ENCODE assay signal across 36 cellular contexts in genomic region chr1:56152635-56153034, GRCh38.
"Had no signal": no experiment of that assay in that cellular context is flagged by ENCODE, and none has a peak within 500 bp of the region (broad histone marks: within the 10 kb centered on the region; RNA-seq: fewer than 3 reads in every experiment).

No MANE protein-coding gene starts in this region.

- FAIRE-seq: endometrium, endothelial cell of umbilical vein had no signal

- DNase-seq: activated B cell treated with CpG ODN at 0.5 μM for 24 hours; activated CD4-positive, alpha-beta memory T cell treated with anti-CD3 and anti-CD28 coated beads for 36 hours; activated CD4-positive, alpha-beta T cell treated with anti-CD3 and anti-CD28 coated beads for 36 hours; activated CD4-positive, alpha-beta T cell treated with anti-CD3 and anti-CD28 coated beads, Interleukin-2, amount 10 ng/mL, durations not matched to agents 24 days and 14 days; activated CD8-positive, alpha-beta memory T cell treated with anti-CD3 and anti-CD28 coated beads, Interleukin-2, amount 10 ng/mL, durations not matched to agents 7 days and 5 days; activated CD8-positive, alpha-beta memory T cell treated with anti-CD3 and anti-CD28 coated beads, Interleukin-2, amount 50 U/mL, for 4 hours; activated CD8-positive, alpha-beta T cell treated with anti-CD3 and anti-CD28 coated beads, Interleukin-2, amount 10 ng/mL, durations not matched to agents 7 days and 5 days; activated effector memory CD4-positive, alpha-beta T cell treated with anti-CD3 and anti-CD28 coated beads, Interleukin-2, amount 50 U/mL, for 16 hours; activated naive CD4-positive, alpha-beta T cell; activated naive CD4-positive, alpha-beta T cell treated with anti-CD3 and anti-CD28 coated beads, Interleukin-2, amount 10 ng/mL, durations not matched to agents 7 days and 5 days; activated naive CD8-positive, alpha-beta T cell treated with anti-CD3 and anti-CD28 coated beads, Interleukin-2, amount 10 ng/mL, durations not matched to agents 7 days and 5 days; activated T-cell treated with anti-CD3 and anti-CD28 coated beads, Interleukin-2, amount 50 U/mL, for 1 hour; activated T-cell treated with anti-CD3 and anti-CD28 coated beads, Interleukin-2, amount 50 U/mL, for 48 hours; central memory CD4-positive, alpha-beta T cell; cerebellar nuclear complex; colonic mucosa; effector CD8-positive, alpha-beta T cell; esophagus squamous epithelium; foreskin melanocyte; T-helper 1 cell; T-helper 17 cell; T1000; WERI-Rb-1 had no signal

- H3K27ac ChIP-seq: ascending aorta, breast epithelium, cardiac muscle cell, colonic mucosa, epithelial cell of prostate, esophagus squamous epithelium, gastroesophageal sphincter, WERI-Rb-1 had no signal

- H3K4me3 ChIP-seq: ascending aorta, breast epithelium, cardiac muscle cell, colonic mucosa, esophagus squamous epithelium, gastroesophageal sphincter had no signal

- H3K4me1 ChIP-seq: breast epithelium, colonic mucosa had no signal

- H3K27me3 Mint-ChIP-seq: activated CD4-positive, alpha-beta T cell treated with anti-CD3 and anti-CD28 coated beads, Interleukin-2, amount 10 ng/mL, durations not matched to agents 24 days and 14 days; activated CD8-positive, alpha-beta memory T cell treated with anti-CD3 and anti-CD28 coated beads, Interleukin-2, amount 10 ng/mL, durations not matched to agents 7 days and 5 days; activated naive CD4-positive, alpha-beta T cell treated with anti-CD3 and anti-CD28 coated beads, Interleukin-2, amount 10 ng/mL, durations not matched to agents 7 days and 5 days; activated naive CD8-positive, alpha-beta T cell treated with anti-CD3 and anti-CD28 coated beads, Interleukin-2, amount 10 ng/mL, durations not matched to agents 7 days and 5 days; brain; T-helper 17 cell had no signal

- H3K4me3 Mint-ChIP-seq: activated B cell treated with CpG ODN at 0.5 μM for 24 hours; activated CD4-positive, alpha-beta memory T cell treated with anti-CD3 and anti-CD28 coated beads for 36 hours; activated CD4-positive, alpha-beta T cell treated with anti-CD3 and anti-CD28 coated beads for 36 hours; activated CD4-positive, alpha-beta T cell treated with anti-CD3 and anti-CD28 coated beads, Interleukin-2, amount 10 ng/mL, durations not matched to agents 24 days and 14 days; activated CD8-positive, alpha-beta memory T cell treated with anti-CD3 and anti-CD28 coated beads, Interleukin-2, amount 10 ng/mL, durations not matched to agents 7 days and 5 days; activated CD8-positive, alpha-beta T cell treated with anti-CD3 and anti-CD28 coated beads, Interleukin-2, amount 10 ng/mL, durations not matched to agents 7 days and 5 days; activated naive CD4-positive, alpha-beta T cell treated with anti-CD3 and anti-CD28 coated beads, Interleukin-2, amount 10 ng/mL, durations not matched to agents 7 days and 5 days; activated naive CD8-positive, alpha-beta T cell treated with anti-CD3 and anti-CD28 coated beads, Interleukin-2, amount 10 ng/mL, durations not matched to agents 7 days and 5 days; activated T-helper 1 cell treated with anti-CD3 and anti-CD28 coated beads, Interleukin-12 subunit alpha, Interleukin-12 subunit beta, Interleukin-2, Interleukin-4 antibody, amounts not matched to agents 30 ng/mL and 10 ng/mL and 1 ng/mL, durations not matched to agents 14 hours and 24 hours and 36 hours; brain; T-helper 17 cell; T-helper 2 cell treated with Interferon-gamma antibody and Interleukin-4, amounts not matched to agents 5 μg/mL and 100 μg/mL, for 36 hours had no signal

- H3K9me3 ChIP-seq: ascending aorta, breast epithelium, colonic mucosa, esophagus squamous epithelium, gastroesophageal sphincter had no signal

- H3K36me3 Mint-ChIP-seq: activated CD4-positive, alpha-beta memory T cell treated with anti-CD3 and anti-CD28 coated beads for 36 hours; activated CD8-positive, alpha-beta memory T cell treated with anti-CD3 and anti-CD28 coated beads, Interleukin-2, amount 10 ng/mL, durations not matched to agents 7 days and 5 days; activated naive CD4-positive, alpha-beta T cell treated with anti-CD3 and anti-CD28 coated beads, Interleukin-2, amount 10 ng/mL, durations not matched to agents 7 days and 5 days; activated naive CD4-positive, alpha-beta T cell treated with anti-CD3 and anti-CD28 coated beads, Interleukin-2, amount 50 U/mL, for 72 hours; activated naive CD8-positive, alpha-beta T cell treated with anti-CD3 and anti-CD28 coated beads, Interleukin-2, amount 10 ng/mL, durations not matched to agents 7 days and 5 days; brain had no signal

- H3K9me3 Mint-ChIP-seq: activated B cell treated with CpG ODN at 0.5 μM for 24 hours; activated CD4-positive, alpha-beta memory T cell treated with anti-CD3 and anti-CD28 coated beads for 36 hours; activated CD4-positive, alpha-beta T cell treated with anti-CD3 and anti-CD28 coated beads, Interleukin-2, amount 10 ng/mL, durations not matched to agents 24 days and 14 days; activated naive CD4-positive, alpha-beta T cell treated with anti-CD3 and anti-CD28 coated beads, Interleukin-2, amount 10 ng/mL, durations not matched to agents 7 days and 5 days; activated naive CD8-positive, alpha-beta T cell treated with anti-CD3 and anti-CD28 coated beads, Interleukin-2, amount 10 ng/mL, durations not matched to agents 7 days and 5 days; activated T-helper 1 cell treated with anti-CD3 and anti-CD28 coated beads, Interleukin-12 subunit alpha, Interleukin-12 subunit beta, Interleukin-2, Interleukin-4 antibody, amounts not matched to agents 30 ng/mL and 10 ng/mL and 1 ng/mL, durations not matched to agents 14 hours and 24 hours and 36 hours; activated T-helper 2 cell treated with anti-CD3 and anti-CD28 coated beads, Interferon-gamma antibody, Interleukin-2, Interleukin-4, amounts not matched to agents 10 μg/mL and 5 μg/mL and 100 μg/mL, durations not matched to agents 14 hours and 24 hours and 36 hours; brain; T-helper 2 cell treated with Interferon-gamma antibody and Interleukin-4, amounts not matched to agents 5 μg/mL and 100 μg/mL, for 36 hours had no signal

- H3K27ac Mint-ChIP-seq: activated B cell treated with CpG ODN at 0.5 μM for 24 hours; activated CD4-positive, alpha-beta memory T cell treated with anti-CD3 and anti-CD28 coated beads for 36 hours; activated CD4-positive, alpha-beta T cell treated with anti-CD3 and anti-CD28 coated beads for 36 hours; activated CD4-positive, alpha-beta T cell treated with anti-CD3 and anti-CD28 coated beads, Interleukin-2, amount 10 ng/mL, durations not matched to agents 24 days and 14 days; activated CD8-positive, alpha-beta memory T cell treated with anti-CD3 and anti-CD28 coated beads, Interleukin-2, amount 10 ng/mL, durations not matched to agents 7 days and 5 days; activated CD8-positive, alpha-beta T cell treated with anti-CD3 and anti-CD28 coated beads, Interleukin-2, amount 10 ng/mL, durations not matched to agents 7 days and 5 days; activated naive CD4-positive, alpha-beta T cell treated with anti-CD3 and anti-CD28 coated beads, Interleukin-2, amount 10 ng/mL, durations not matched to agents 7 days and 5 days; activated naive CD4-positive, alpha-beta T cell treated with anti-CD3 and anti-CD28 coated beads, Interleukin-2, amount 50 U/mL, for 72 hours; activated naive CD8-positive, alpha-beta T cell treated with anti-CD3 and anti-CD28 coated beads, Interleukin-2, amount 10 ng/mL, durations not matched to agents 7 days and 5 days; activated T-helper 1 cell treated with anti-CD3 and anti-CD28 coated beads, Interleukin-12 subunit alpha, Interleukin-12 subunit beta, Interleukin-2, Interleukin-4 antibody, amounts not matched to agents 30 ng/mL and 10 ng/mL and 1 ng/mL, durations not matched to agents 14 hours and 24 hours and 36 hours; activated T-helper 2 cell treated with anti-CD3 and anti-CD28 coated beads, Interferon-gamma antibody, Interleukin-2, Interleukin-4, amounts not matched to agents 10 μg/mL and 5 μg/mL and 100 μg/mL, durations not matched to agents 14 hours and 24 hours and 36 hours; brain; T-helper 17 cell; T-helper 2 cell treated with Interferon-gamma antibody and Interleukin-4, amounts not matched to agents 5 μg/mL and 100 μg/mL, for 36 hours had no signal

- H3K27me3 ChIP-seq: ascending aorta, breast epithelium, cardiac muscle cell, colonic mucosa, esophagus squamous epithelium, gastroesophageal sphincter had no signal

- ATAC-seq: activated CD4-positive, alpha-beta T cell treated with anti-CD3 and anti-CD28 coated beads for 36 hours; activated CD4-positive, CD25-positive, alpha-beta regulatory T cell treated with anti-CD3 and anti-CD28 coated beads, Interleukin-2, amount 50 U/mL, for 24 hours; activated CD8-positive, alpha-beta memory T cell treated with anti-CD3 and anti-CD28 coated beads, Interleukin-2, amount 10 ng/mL, durations not matched to agents 7 days and 5 days; activated CD8-positive, alpha-beta T cell treated with anti-CD3 and anti-CD28 coated beads, Interleukin-2, amount 10 ng/mL, durations not matched to agents 7 days and 5 days; activated naive CD4-positive, alpha-beta T cell treated with anti-CD3 and anti-CD28 coated beads, Interleukin-2, amount 50 U/mL, for 72 hours; gastroesophageal sphincter; T-helper 17 cell had no signal

- H3K4me1 Mint-ChIP-seq: activated B cell treated with CpG ODN at 0.5 μM for 24 hours; activated CD4-positive, alpha-beta T cell treated with anti-CD3 and anti-CD28 coated beads for 36 hours; activated CD4-positive, alpha-beta T cell treated with anti-CD3 and anti-CD28 coated beads, Interleukin-2, amount 10 ng/mL, durations not matched to agents 24 days and 14 days; activated CD8-positive, alpha-beta memory T cell treated with anti-CD3 and anti-CD28 coated beads, Interleukin-2, amount 10 ng/mL, durations not matched to agents 7 days and 5 days; activated naive CD4-positive, alpha-beta T cell treated with anti-CD3 and anti-CD28 coated beads, Interleukin-2, amount 10 ng/mL, durations not matched to agents 7 days and 5 days; T-helper 17 cell had no signal

- H3K36me3 ChIP-seq: ascending aorta, breast epithelium, cardiac muscle cell, colonic mucosa, esophagus squamous epithelium, gastroesophageal sphincter, WERI-Rb-1 had no signal
